Comparison of ENCODE assay signal across 33 cellular contexts in genomic region chr16:35404273-35404672, GRCh38.
DNase-seq lines count a peak whose midpoint lies in the region; ATAC-seq, FAIRE-seq and TF ChIP-seq lines count a peak whose summit lies in the region.
"Had no signal": no experiment of that assay in that cellular context is flagged by ENCODE, and none has a peak within 500 bp of the region (broad histone marks: within the 10 kb centered on the region; RNA-seq: fewer than 3 reads in every experiment).

No MANE protein-coding gene starts in this region.

- H2AK9ac ChIP-seq in IMR-90 (replicated peaks; ENCODE audit: low read depth, low read length, poor library complexity) = no peak overlapping the region

- H3K79me1 ChIP-seq in IMR-90 (ENCODE audit: low read depth in 1 of 2, low read length in 2 of 2) = no peaks in the 10 kb centered on the region

- H3K4me2 ChIP-seq in HepG2 (ENCODE audit: low read depth, low read length) (no peak overlapping the region), A549 (no peak overlapping the region), IMR-90 (ENCODE audit: low read depth, low read length) (no peak overlapping the region), K562 (ENCODE audit: insufficient read depth, low read length) (no peak overlapping the region)
- H3K4me2 ChIP-seq: BLaER1; BLaER1 treated with 17β-estradiol and CSF1 and Interleukin-3, amounts not matched to agents 10 nM and 100 nM had no signal

- no peak overlapping the region for H2BK15ac ChIP-seq in IMR-90 (ENCODE audit: low read depth, low read length)

- no peak overlapping the region for H3K23ac ChIP-seq in IMR-90 (ENCODE audit: low read depth, low read length)

- H2BK20ac ChIP-seq in IMR-90 (ENCODE audit: low read depth, low read length) = no peak overlapping the region

- CTCF ChIA-PET in HepG2 (lab: Yijun Ruan, JAX; ENCODE audit: low intra/inter-chr PET ratio, low total read pairs) = no interaction called here
- CTCF ChIA-PET in A549 (lab: Yijun Ruan, JAX) = interaction anchor here (0.6 kb wide), 1 partner anchor 9 kb away, joined by 4 read pairs; no protein-coding TSS in a partner anchor
- CTCF ChIA-PET in IMR-90 (lab: Yijun Ruan, JAX) = no interaction called here
- CTCF ChIA-PET in K562 (lab: Yijun Ruan, JAX; ENCODE audit: low intra/inter-chr PET ratio) = no interaction called here

- TF ChIP-seq RAD21 in HepG2 (CRISPR knock-in tag; IDR thresholded peaks at IDR 0.05) (no peak), A549 (conservative IDR thresholded peaks at IDR 0.05 in 1 of 2, IDR thresholded peaks at IDR 0.05 in 1 of 2) (no peak), IMR-90 (IDR thresholded peaks at IDR 0.05; ENCODE audit: low read length) (no peak), K562 (CRISPR knock-in tag; conservative IDR thresholded peaks at IDR 0.05 in 1 of 2, IDR thresholded peaks at IDR 0.05 in 1 of 2) (no peak)

- H3K27ac ChIP-seq in HepG2 (ENCODE audit: extremely low read length, insufficient read depth, low read length) (no peak overlapping the region), right lobe of liver (no peak overlapping the region), A549 (no peak overlapping the region), IMR-90 (ENCODE audit: insufficient read depth, low read length) (no peak overlapping the region), K562 (ENCODE audit: extremely low read depth, low read depth, low read length) (no peak overlapping the region), brain microvascular endothelial cell (no peak overlapping the region)
- H3K27ac ChIP-seq: 22Rv1; BLaER1; BLaER1 treated with 17β-estradiol and CSF1 and Interleukin-3, amounts not matched to agents 10 nM and 100 nM; C4-2B had no signal

- no peak overlapping the region for H2AK5ac ChIP-seq in IMR-90 (ENCODE audit: low read depth, low read length)

- no peak for FAIRE-seq in HepG2 (lab: Jason Lieb, UNC)
- no peak for FAIRE-seq in A549 (lab: Jason Lieb, UNC)
- FAIRE-seq in K562 (lab: Jason Lieb, UNC) = no peak
- FAIRE-seq: D721Med had no signal

- no peak overlapping the region for H3K14ac ChIP-seq in IMR-90 (replicated peaks; ENCODE audit: low read depth, low read length)

- H3K4me1 ChIP-seq in HepG2 (ENCODE audit: insufficient read depth, low read length) (no peaks in the 10 kb centered on the region), right lobe of liver (no peaks in the 10 kb centered on the region), A549 (no peaks in the 10 kb centered on the region), IMR-90 (ENCODE audit: control insufficient read depth, insufficient read depth, low read length) (no peaks in the 10 kb centered on the region), K562 (replicated peaks in 1 of 2; ENCODE audit: control insufficient read depth in 2 of 2, insufficient read depth in 2 of 2, low read length in 2 of 2) (no peaks in the 10 kb centered on the region)
- H3K4me1 ChIP-seq: BE2C; BLaER1; BLaER1 treated with 17β-estradiol and CSF1 and Interleukin-3, amounts not matched to agents 10 nM and 100 nM; Caco-2 had no signal

- H3K9ac ChIP-seq in HepG2 (ENCODE audit: insufficient read depth, low read depth, low read length) (no peak overlapping the region), IMR-90 (ENCODE audit: low read depth, low read length) (no peak overlapping the region), K562 (ENCODE audit: insufficient read depth in 1 of 2, low read depth in 2 of 2, low read length in 2 of 2) (no peak overlapping the region)
- H3K9ac ChIP-seq: BLaER1; BLaER1 treated with 17β-estradiol and CSF1 and Interleukin-3, amounts not matched to agents 10 nM and 100 nM had no signal

- no TSS peak for BruUV-seq in HepG2 (replicated peaks; lab: Mats Ljungman, UMichigan)
- no TSS peak for BruUV-seq in IMR-90 (replicated peaks; lab: Mats Ljungman, UMichigan)
- no TSS peak for BruUV-seq in K562 (replicated peaks; lab: Mats Ljungman, UMichigan)

- H3K9me1 ChIP-seq in IMR-90 (ENCODE audit: insufficient read depth, low read length) (no peaks in the 10 kb centered on the region), K562 (ENCODE audit: control insufficient read depth, insufficient read depth, low read length) (no peaks in the 10 kb centered on the region)

- no peak overlapping the region for H4K8ac ChIP-seq in IMR-90 (ENCODE audit: low read depth in 2 of 2, low read length in 2 of 2)

- no peak overlapping the region for H2BK5ac ChIP-seq in IMR-90 (ENCODE audit: low read depth, low read length, poor library complexity, severe bottlenecking)

- H3K18ac ChIP-seq in IMR-90 (ENCODE audit: low read depth, low read length) = no peak overlapping the region

- no peak for ATAC-seq in HepG2
- ATAC-seq in right lobe of liver = no peak
- ATAC-seq in A549 = no peak
- ATAC-seq in IMR-90 (ENCODE audit: low read depth) = no peak
- ATAC-seq in K562 = no peak
- no peak for ATAC-seq in GM18868 (IDR thresholded peaks at IDR 0.05; ENCODE audit: unreplicated experiment)
- ATAC-seq: CD8-positive, alpha-beta T cell had no signal

- H3K4me3 ChIP-seq in HepG2 (replicated peaks in 1 of 3; ENCODE audit: insufficient read depth in 1 of 3, low read depth in 2 of 3, low read length in 3 of 3) (no peak overlapping the region), right lobe of liver (no peak overlapping the region), A549 (no peak overlapping the region), IMR-90 (ENCODE audit: insufficient read depth, low read depth, low read length) (no peak overlapping the region), K562 (no peak overlapping the region), brain microvascular endothelial cell (ENCODE audit: low read depth, low read length) (no peak overlapping the region)
- H3K4me3 ChIP-seq: BLaER1; BLaER1 treated with 17β-estradiol and CSF1 and Interleukin-3, amounts not matched to agents 10 nM and 100 nM had no signal

- TF ChIP-seq EP300 in HepG2 (IDR thresholded peaks at IDR 0.05; ENCODE audit: low read depth in 2 of 2, low read length in 2 of 2) (no peak), HepG2 (CRISPR knock-in tag; IDR thresholded peaks at IDR 0.05; ENCODE audit: borderline replicate concordance) (no peak), A549 (IDR thresholded peaks at IDR 0.05) (no peak), K562 (IDR thresholded peaks at IDR 0.05; ENCODE audit: low read length) (no peak)

- 2% methylated on average over 2 of the region's 2 CpGs for WGBS in HepG2 (ENCODE audit: low lambda C conversion rate)
- 21% methylated on average over 2 of the region's 2 CpGs for WGBS in right lobe of liver (ENCODE audit: insufficient coverage, low coverage, low lambda C conversion rate, missing lambda C conversion rate)
- WGBS in A549 (ENCODE audit: missing lambda C conversion rate) = 13% methylated on average over 2 of the region's 2 CpGs
- WGBS in IMR-90 (ENCODE audit: extremely low coverage in 2 of 2, insufficient read length in 1 of 2), 2 experiments = no CpG with 5 or more reads among the region's 2 CpGs
- 0% methylated on average over 2 of the region's 2 CpGs for WGBS in K562 (ENCODE audit: insufficient coverage, low coverage, missing lambda C conversion rate)

- H3K36me3 ChIP-seq in HepG2 (replicated peaks in 1 of 2; ENCODE audit: control insufficient read depth in 1 of 2, insufficient read depth in 2 of 2, low read length in 2 of 2) (no peaks in the 10 kb centered on the region), right lobe of liver (no peaks in the 10 kb centered on the region), IMR-90 (ENCODE audit: control insufficient read depth, insufficient read depth, low read length) (no peaks in the 10 kb centered on the region), K562 (ENCODE audit: control insufficient read depth, insufficient read depth, low read length) (no peaks in the 10 kb centered on the region), brain microvascular endothelial cell (replicated peaks) (no peaks in the 10 kb centered on the region)
- H3K36me3 ChIP-seq: BE2C; BLaER1; BLaER1 treated with 17β-estradiol and CSF1 and Interleukin-3, amounts not matched to agents 10 nM and 100 nM had no signal

- H3K27me3 ChIP-seq in HepG2 (ENCODE audit: control insufficient read depth in 1 of 2, insufficient read depth in 2 of 2, low read length in 2 of 2) (no peaks in the 10 kb centered on the region), right lobe of liver (no peaks in the 10 kb centered on the region), IMR-90 (ENCODE audit: control insufficient read depth, insufficient read depth, low read length) (no peaks in the 10 kb centered on the region), K562 (ENCODE audit: control insufficient read depth in 2 of 2, insufficient read depth in 2 of 2, low read length in 2 of 2) (no peaks in the 10 kb centered on the region), brain microvascular endothelial cell (replicated peaks) (no peaks in the 10 kb centered on the region)
- H3K27me3 ChIP-seq: BE2C; BLaER1; BLaER1 treated with 17β-estradiol and CSF1 and Interleukin-3, amounts not matched to agents 10 nM and 100 nM had no signal

- H3K9me3 ChIP-seq in HepG2 (ENCODE audit: low read length) (peaks cover 87% of the 10 kb centered on the region), right lobe of liver (no peaks in the 10 kb centered on the region), A549 (no peaks in the 10 kb centered on the region), IMR-90 (ENCODE audit: control insufficient read depth, insufficient read depth, low read length) (peaks cover 8% of the 10 kb centered on the region; the same call in 1 of the 2 replicates), K562 (replicated peaks; ENCODE audit: control insufficient read depth, insufficient read depth, low read depth, low read length) (no peaks in the 10 kb centered on the region; the same call in 1 of the 2 replicates)
- H3K9me3 ChIP-seq: BLaER1; BLaER1 treated with 17β-estradiol and CSF1 and Interleukin-3, amounts not matched to agents 10 nM and 100 nM; Caco-2 had no signal

- no peak for TF ChIP-seq CTCF in HepG2 (CRISPR knock-in tag; IDR thresholded peaks at IDR 0.05)
- no peak for TF ChIP-seq CTCF in right lobe of liver (IDR thresholded peaks at IDR 0.05)
- TF ChIP-seq CTCF in A549 (IDR thresholded peaks at IDR 0.05) = no peak
- TF ChIP-seq CTCF in IMR-90 (conservative IDR thresholded peaks at IDR 0.05; ENCODE audit: low read depth, low read length) = no peak
- no peak for TF ChIP-seq CTCF in K562 (IDR thresholded peaks at IDR 0.05 in 2 of 3, conservative IDR thresholded peaks at IDR 0.05 in 1 of 3; ENCODE audit: insufficient read depth in 2 of 3, low read depth in 1 of 3, low read length in 3 of 3)
- no peak for TF ChIP-seq CTCF in brain microvascular endothelial cell (IDR thresholded peaks at IDR 0.05; ENCODE audit: low read depth, low read length, missing control alignments)

- TF ChIP-seq POLR2A in HepG2 (IDR thresholded peaks at IDR 0.05; ENCODE audit: insufficient read depth in 1 of 2, low read depth in 2 of 2, low read length in 2 of 2) (no peak), right lobe of liver (IDR thresholded peaks at IDR 0.05) (no peak), A549 (IDR thresholded peaks at IDR 0.05; ENCODE audit: low read length) (no peak), IMR-90 (IDR thresholded peaks at IDR 0.05; ENCODE audit: low read depth, low read length) (no peak), K562 (conservative IDR thresholded peaks at IDR 0.05) (no peak)

- no peak overlapping the region for H2BK120ac ChIP-seq in IMR-90 (ENCODE audit: low read depth, low read length)

- POLR2A ChIA-PET in HepG2 (lab: Yijun Ruan, JAX) (no interaction called here), A549 (lab: Yijun Ruan, JAX) (no interaction called here), IMR-90 (lab: Charles Lee; ENCODE audit: unreplicated experiment) (no interaction called here), K562 (lab: Yijun Ruan, JAX) (no interaction called here)

- in situ Hi-C loops in HepG2 (cut with HindIII; ENCODE audit: extremely low pct_ligation_motif_present, low pct_unique_long_range_greater_than_20kb) = no loop called here
- in situ Hi-C loops in IMR-90 (cut with MboI; ENCODE audit: low sequenced_read_pairs) = no loop called here
- in situ Hi-C loops in K562 (cut with MboI) = no loop called here
- in situ Hi-C loops in brain microvascular endothelial cell (cut with HindIII; ENCODE audit: low pct_ligation_motif_present, low sequenced_read_pairs) = no loop called here

- no peak overlapping the region for H4K5ac ChIP-seq in IMR-90 (ENCODE audit: low read depth, low read length)

- DNase-seq in HepG2 (ENCODE audit: low spot score) (no peak), right lobe of liver (no peak), A549 (ENCODE audit: low read depth in 1 of 2, low spot score in 1 of 2) (no peak), IMR-90 (no peak), K562 (ENCODE audit: extremely low read depth in 1 of 4, low spot score in 3 of 4) (no peak), brain microvascular endothelial cell (no peak), NCI-H2196 treated with DMSO at 0.1 percent for 48 hours (lab: John Stamatoyannopoulos, UW; ENCODE audit: unreplicated experiment) (no peak)
- DNase-seq: 8988T; ACHN; AML-193; BE2C; C1 segment of cervical spinal cord; Caco-2; Calu3; CD4-positive, alpha-beta memory T cell; CD4-positive, alpha-beta T cell; CD4-positive, CD25-positive, alpha-beta regulatory T cell; CD8-positive, alpha-beta memory T cell; CD8-positive, alpha-beta T cell; COR-L47; DMS 273 treated with DMSO at 0.1 percent for 48 hours; DMS153; DMS53; DMS79; DMS79 treated with DMSO at 0.1 percent for 48 hours; DND-41; EL had no signal

- dilution Hi-C loops in IMR-90 (cut with HindIII; ENCODE audit: low sequenced_read_pairs, unreplicated experiment) = no loop called here

- intact Hi-C loops in HepG2 (cut with micrococcal nuclease; ENCODE audit: unreplicated experiment) = no loop called here
- intact Hi-C loops in right lobe of liver (cut with DNase I) = no loop called here
- intact Hi-C loops in IMR-90 (cut with micrococcal nuclease) = no loop called here
- intact Hi-C loops in K562 (cut with micrococcal nuclease) = no loop called here

- H4K91ac ChIP-seq in IMR-90 (ENCODE audit: insufficient read depth, low read depth, low read length) = no peak overlapping the region

- H3K79me2 ChIP-seq in HepG2 (ENCODE audit: insufficient read depth, low read length) (no peaks in the 10 kb centered on the region), K562 (ENCODE audit: control insufficient read depth, insufficient read depth, low read length) (no peaks in the 10 kb centered on the region)

- no peak overlapping the region for H3K56ac ChIP-seq in IMR-90 (ENCODE audit: extremely low read depth, insufficient read depth, low read length)

- H3K4ac ChIP-seq in IMR-90 (ENCODE audit: low read depth, low read length) = no peak overlapping the region

- no peaks in the 10 kb centered on the region for H4K20me1 ChIP-seq in HepG2 (ENCODE audit: insufficient read depth, low read length)
- H4K20me1 ChIP-seq in IMR-90 (ENCODE audit: insufficient read depth, low read length) = no peaks in the 10 kb centered on the region
- no peaks in the 10 kb centered on the region for H4K20me1 ChIP-seq in K562 (replicated peaks; ENCODE audit: control insufficient read depth, insufficient read depth, low read length)
- H4K20me1 ChIP-seq: BLaER1; BLaER1 treated with 17β-estradiol and CSF1 and Interleukin-3, amounts not matched to agents 10 nM and 100 nM had no signal

- H2AFZ ChIP-seq in HepG2 (ENCODE audit: low read length) (no peak overlapping the region), IMR-90 (replicated peaks; ENCODE audit: low read length, poor library complexity) (no peak overlapping the region), K562 (ENCODE audit: low read depth, low read length) (no peak overlapping the region)

Comparison
In these comparisons a context has a peak if more than half of its experiments do, and no peak if none do; other contexts are left out.
1. Of the 241 proteins assayed by ChIP-seq in both HepG2 and K562: peak only in HepG2: none; only in K562: MAFG; in both: MAFF and MAFK; in neither: 238.